In genomic region chr15:55288006-55288717, GRCh38 we compare ENCODE assay signal across 8 cellular contexts. TPM values are rescaled to one million over a fixed set of nuclear protein-coding genes. Genes with fewer than 3 reads are reported as not detected.
DNase-seq lines count a peak whose midpoint lies in the region; ATAC-seq, FAIRE-seq and TF ChIP-seq lines count a peak whose summit lies in the region.

No MANE protein-coding gene starts in this region.

- no peaks in the 10 kb centered on the region for H3K9me3 Mint-ChIP-seq in IgD-negative memory B cell
- no peaks in the 10 kb centered on the region for H3K9me3 Mint-ChIP-seq in naive thymus-derived CD4-positive, alpha-beta T cell

- H2AFZ ChIP-seq in mammary epithelial cell (ENCODE audit: low read depth, low read length): peak overlapping the region; percentile 93

- no peak for ATAC-seq in naive thymus-derived CD4-positive, alpha-beta T cell
- ATAC-seq in GM21423 (IDR thresholded peaks at IDR 0.05; ENCODE audit: unreplicated experiment): no peak

- H3K36me3 ChIP-seq in mammary epithelial cell (ENCODE audit: insufficient read depth, low read length): no peaks in the 10 kb centered on the region
- H3K36me3 ChIP-seq in naive thymus-derived CD4-positive, alpha-beta T cell (ENCODE audit: control insufficient read depth in 2 of 3, insufficient read depth in 3 of 3, low read length in 3 of 3): peaks cover 0 to 4% (median 0%) of the 10 kb centered on the region in 3 experiments
- H3K36me3 ChIP-seq in right atrium auricular region: no peaks in the 10 kb centered on the region

- FAIRE-seq in H54 (lab: Jason Lieb, UNC): no peak

- H3K9me3 ChIP-seq in AG04450 (ENCODE audit: control insufficient read depth, insufficient read depth, low read length) (no peaks in the 10 kb centered on the region), mammary epithelial cell (replicated peaks; ENCODE audit: insufficient read depth, low read length) (no peaks in the 10 kb centered on the region), right atrium auricular region (no peaks in the 10 kb centered on the region)
- H3K9me3 ChIP-seq in naive thymus-derived CD4-positive, alpha-beta T cell (ENCODE audit: control insufficient read depth in 2 of 3, low read length in 3 of 3): no peaks in the 10 kb centered on the region

- H3K27me3 Mint-ChIP-seq in IgD-negative memory B cell: no peaks in the 10 kb centered on the region
- H3K27me3 Mint-ChIP-seq in naive thymus-derived CD4-positive, alpha-beta T cell: peaks cover 0 to 4% (median 0%) of the 10 kb centered on the region in 5 donors

- H3K27ac ChIP-seq in AG04450 (ENCODE audit: low read depth, low read length) (no peak overlapping the region), mammary epithelial cell (ENCODE audit: insufficient read depth, low read depth, low read length) (peak overlapping the region; percentile 83), right atrium auricular region (peak overlapping the region in 1 of 2 donors; percentile 88)
- peak overlapping the region; percentile 95 for H3K27ac ChIP-seq in naive thymus-derived CD4-positive, alpha-beta T cell (ENCODE audit: low read depth, low read length)

- no peaks in the 10 kb centered on the region for H3K27me3 ChIP-seq in AG04450 (ENCODE audit: control insufficient read depth, insufficient read depth, low read length)
- no peaks in the 10 kb centered on the region for H3K27me3 ChIP-seq in mammary epithelial cell (ENCODE audit: insufficient read depth, low read length)
- no peaks in the 10 kb centered on the region for H3K27me3 ChIP-seq in naive thymus-derived CD4-positive, alpha-beta T cell (ENCODE audit: control insufficient read depth in 2 of 2, insufficient read depth in 2 of 2, low read length in 2 of 2)
- no peaks in the 10 kb centered on the region for H3K27me3 ChIP-seq in right atrium auricular region

- H3K4me2 ChIP-seq in mammary epithelial cell (ENCODE audit: insufficient read depth, low read depth, low read length): peak overlapping the region; percentile 90

- H3K9ac ChIP-seq in mammary epithelial cell (ENCODE audit: insufficient read depth, low read length): no peak overlapping the region

- H3K4me1 ChIP-seq in mammary epithelial cell (ENCODE audit: insufficient read depth, low read length) (peaks cover 8% of the 10 kb centered on the region), right atrium auricular region (peaks cover 0 to 10% of the 10 kb centered on the region in 2 donors)
- peaks cover 14 to 34% of the 10 kb centered on the region in 2 donors for H3K4me1 ChIP-seq in naive thymus-derived CD4-positive, alpha-beta T cell (ENCODE audit: control insufficient read depth in 2 of 2, insufficient read depth in 2 of 2, low read length in 2 of 2)

- H3K4me3 ChIP-seq in AG04450 (ENCODE audit: low read depth, low read length) (peak overlapping the region; percentile 90; the same call in 1 of the 2 replicates), mammary epithelial cell (replicated peaks in 1 of 3; ENCODE audit: insufficient read depth in 1 of 3, low read depth in 2 of 3, low read length in 3 of 3) (peak overlapping the region; percentile 76 to 84 (median 82)), right atrium auricular region (no peak overlapping the region)
- peak overlapping the region; percentile 90 for H3K4me3 ChIP-seq in naive thymus-derived CD4-positive, alpha-beta T cell (ENCODE audit: low read length)

- CTCF ChIA-PET in AG04450 (lab: Charles Lee): interaction anchor here (0.7 to 2.1 kb wide), 4 partner anchors 69 to 1163 kb away, joined by 3 to 12 read pairs (median 4); no protein-coding TSS in a partner anchor
- CTCF ChIA-PET in mammary epithelial cell (lab: Charles Lee; ENCODE audit: low non-redundant PET): interaction anchor here (0.6 kb wide), 1 partner anchor 71 kb away, joined by 7 read pairs; no protein-coding TSS in a partner anchor
- CTCF ChIA-PET in naive thymus-derived CD4-positive, alpha-beta T cell (lab: Charles Lee): interaction anchor here (0.6 to 2.5 kb wide), 2 partner anchors 68 to 70 kb away, joined by 6 to 19 read pairs; no protein-coding TSS in a partner anchor

- H3K36me3 Mint-ChIP-seq in IgD-negative memory B cell: no peaks in the 10 kb centered on the region
- H3K36me3 Mint-ChIP-seq in naive thymus-derived CD4-positive, alpha-beta T cell: peaks cover 0 to 23% (median 0%) of the 10 kb centered on the region in 5 donors

- peak overlapping the region; percentile 88 to 98 (median 96) for H3K4me3 Mint-ChIP-seq in IgD-negative memory B cell
- peak overlapping the region; percentile 85 to 95 (median 92) for H3K4me3 Mint-ChIP-seq in naive thymus-derived CD4-positive, alpha-beta T cell

- intact Hi-C loops in mammary epithelial cell (cut with micrococcal nuclease): no loop called here
- intact Hi-C loops in naive thymus-derived CD4-positive, alpha-beta T cell (cut with micrococcal nuclease): loop anchor here in 1 of 2 donors (10.0 kb wide), 1 partner anchor 957 kb away; the partner anchor contains the start of gene RFX7

- peaks cover 22 to 38% (median 31%) of the 10 kb centered on the region in 3 donors for H3K4me1 Mint-ChIP-seq in IgD-negative memory B cell
- H3K4me1 Mint-ChIP-seq in naive thymus-derived CD4-positive, alpha-beta T cell: peaks cover 33 to 64% (median 59%) of the 10 kb centered on the region in 7 donors

- DNase-seq in AG04450 (ENCODE audit: low read depth, low spot score): no peak
- DNase-seq in mammary epithelial cell: no peak
- DNase-seq in naive thymus-derived CD4-positive, alpha-beta T cell: no peak
- no peak for DNase-seq in H54 (ENCODE audit: insufficient read length, low spot score)
- DNase-seq in right atrium auricular region (ENCODE audit: low spot score): no peak
- DNase-seq in NCI-H128 (lab: John Stamatoyannopoulos, UW; ENCODE audit: unreplicated experiment): no peak

- dilution Hi-C loops in mammary epithelial cell (cut with HindIII; ENCODE audit: low sequenced_read_pairs): no loop called here

- H3K27ac Mint-ChIP-seq in IgD-negative memory B cell: peak overlapping the region; percentile 86 to 91 (median 88)
- H3K27ac Mint-ChIP-seq in naive thymus-derived CD4-positive, alpha-beta T cell: peak overlapping the region; percentile 87 to 95 (median 93)

- BruUV-seq in mammary epithelial cell (replicated peaks; lab: Mats Ljungman, UMichigan): TSS peak; percentile 9

- in situ Hi-C loops in mammary epithelial cell (cut with MboI; ENCODE audit: low sequenced_read_pairs in 2 of 2): loop anchor here (5.0 kb wide), 2 partner anchors 66 to 71 kb away; no protein-coding TSS in a partner anchor

- TF ChIP-seq POLR2A in H54 (IDR thresholded peaks at IDR 0.05; ENCODE audit: low read depth, low read length): no peak

- POLR2A ChIA-PET in AG04450 (lab: Yijun Ruan, JAX): no interaction called here
- POLR2A ChIA-PET in naive thymus-derived CD4-positive, alpha-beta T cell (lab: Charles Lee): interaction anchor here (0.6 to 2.1 kb wide), 6 partner anchors 21 to 91 kb away, joined by 3 to 6 read pairs (median 3); partner anchors contain the start of genes PIGB and PIGBOS1

- H3K79me2 ChIP-seq in mammary epithelial cell (ENCODE audit: insufficient read depth, low read length): peaks cover 57% of the 10 kb centered on the region

- 52% methylated on average over 7 of the region's 8 CpGs for WGBS in mammary epithelial cell (ENCODE audit: low coverage, missing lambda C conversion rate)

- no peak for TF ChIP-seq CTCF in AG04450 (IDR thresholded peaks at IDR 0.05; ENCODE audit: low read depth, low read length)
- no peak for TF ChIP-seq CTCF in mammary epithelial cell (conservative IDR thresholded peaks at IDR 0.05 in 1 of 2, IDR thresholded peaks at IDR 0.05 in 1 of 2; ENCODE audit: extremely low read depth in 1 of 2, insufficient read depth in 1 of 2, low read depth in 1 of 2, low read length in 2 of 2)
- no peak for TF ChIP-seq CTCF in right atrium auricular region (IDR thresholded peaks at IDR 0.05)

- no peaks in the 10 kb centered on the region for H4K20me1 ChIP-seq in mammary epithelial cell (ENCODE audit: insufficient read depth, low read length)

RNA-seq across cellular contexts. Expression of gene RAB27A, which starts 1.5 kb away (rescaled TPM):
- polyA plus RNA-seq in AG04450 (2011; rRNA removed) (26.2 and 34.8 TPM in 2 replicates), IgD-negative memory B cell (15.3 TPM), mammary epithelial cell (19.5 TPM)
- polyA minus RNA-seq in AG04450 (2011; rRNA and poly(A)+ RNA removed): 11.7 and 16.9 TPM in 2 replicates
- total RNA-seq in mammary epithelial cell (10 to 100 TPM; 14.7 to 25.9 TPM), right atrium auricular region (1 to 10 TPM; 5.0 to 7.9 TPM)
- 30.4 TPM for polyA minus RNA-seq in mammary epithelial cell
- 10 to 100 TPM; 17.1 to 69.9 (median 20.7) TPM for total RNA-seq in naive thymus-derived CD4-positive, alpha-beta T cell
- 10 to 100 TPM; 17.6 to 25.4 TPM for polyA plus RNA-seq in naive thymus-derived CD4-positive, alpha-beta T cell

RNA-seq across cellular contexts. Expression of gene PIGBOS1, which starts 30.8 kb away (rescaled TPM):
- polyA plus RNA-seq in AG04450 (2011; rRNA removed) (15.0 and 19.7 TPM in 2 replicates), IgD-negative memory B cell (36.0 TPM), mammary epithelial cell (13.8 TPM)
- 2.1 and 3.1 TPM in 2 replicates for polyA minus RNA-seq in AG04450 (2011; rRNA and poly(A)+ RNA removed)
- total RNA-seq in mammary epithelial cell (10 to 100 TPM in 1 of 2 donors, 1 to 10 TPM in 1; 3.8 to 10.9 TPM), right atrium auricular region (10 to 100 TPM; 11.4 to 14.8 TPM)
- not detected for polyA minus RNA-seq in mammary epithelial cell
- total RNA-seq in naive thymus-derived CD4-positive, alpha-beta T cell: 10 to 100 TPM in 4 of 5 experiments, 1 to 10 TPM in 1; 8.8 to 21.3 (median 12.5) TPM
- polyA plus RNA-seq in naive thymus-derived CD4-positive, alpha-beta T cell: 10 to 100 TPM; 30.6 to 49.8 TPM

RNA-seq across cellular contexts. Expression of gene PIGB, which starts 30.9 kb away (rescaled TPM):
- 17.5 and 19.6 TPM in 2 replicates for polyA plus RNA-seq in AG04450 (2011; rRNA removed)
- 13.9 and 19.2 TPM in 2 replicates for polyA minus RNA-seq in AG04450 (2011; rRNA and poly(A)+ RNA removed)
- 26.1 TPM for polyA plus RNA-seq in IgD-negative memory B cell
- 10 to 100 TPM; 23.8 to 24.4 TPM for total RNA-seq in mammary epithelial cell
- polyA plus RNA-seq in mammary epithelial cell: 12.0 TPM
- polyA minus RNA-seq in mammary epithelial cell: 11.1 TPM
- total RNA-seq in naive thymus-derived CD4-positive, alpha-beta T cell: 10 to 100 TPM; 21.4 to 30.2 (median 24.3) TPM
- polyA plus RNA-seq in naive thymus-derived CD4-positive, alpha-beta T cell: 10 to 100 TPM; 11.9 to 21.0 TPM
- 1 to 10 TPM; 3.2 to 3.3 TPM for total RNA-seq in right atrium auricular region

Comparison
In these comparisons a context has a peak if more than half of its experiments do, and no peak if none do; other contexts are left out.
1. H3K4me3 ChIP-seq: peak in AG04450 (single experiment), mammary epithelial cell (3 of 3) and naive thymus-derived CD4-positive, alpha-beta T cell (single experiment); none in right atrium auricular region (0 of 2).